ENCODE assay signal across 8 cellular contexts in genomic region chr5:53560028-53560427, GRCh38. TPM values are rescaled to one million over a fixed set of nuclear protein-coding genes. Genes with fewer than 3 reads are reported as not detected.
A peak's percentile ranks its signal among the peaks of the same experiment; 100 is the strongest.
DNase-seq lines count a peak whose midpoint lies in the region; ATAC-seq and TF ChIP-seq lines count a peak whose summit lies in the region.

No MANE protein-coding gene starts in this region.

- peaks cover 6% of the 10 kb centered on the region for H3K36me3 Mint-ChIP-seq in endodermal cell (ENCODE audit: low read depth)

- H3K36me3 ChIP-seq in DOHH2 (ENCODE audit: control insufficient read depth, low read length) (peaks cover 3% of the 10 kb centered on the region; the same call in 1 of the 2 replicates), endodermal cell (ENCODE audit: control insufficient read depth, insufficient read depth, low read length) (peaks cover 8% of the 10 kb centered on the region), neuron (ENCODE audit: insufficient read depth, low read length) (peaks cover 3% of the 10 kb centered on the region)

- H3K4me2 ChIP-seq in DOHH2 (ENCODE audit: low read length): peak overlapping the region; percentile 68

- H3K4me1 ChIP-seq in DOHH2 (ENCODE audit: control insufficient read depth, low read length) (peaks cover 17% of the 10 kb centered on the region), endodermal cell (ENCODE audit: control insufficient read depth, insufficient read depth, low read length) (peaks cover 5% of the 10 kb centered on the region), neuron (ENCODE audit: insufficient read depth, low read length) (peaks cover 4% of the 10 kb centered on the region)

- TF ChIP-seq CTCF in DOHH2 (IDR thresholded peaks at IDR 0.05; ENCODE audit: low read depth, low read length, poor library complexity, severe bottlenecking) (no peak), endodermal cell (conservative IDR thresholded peaks at IDR 0.05) (no peak)

- peaks cover 6% of the 10 kb centered on the region; the same call in 1 of the 2 replicates for H3K9me3 ChIP-seq in DOHH2 (ENCODE audit: control insufficient read depth, insufficient read depth, low read length)
- H3K9me3 ChIP-seq in endodermal cell (ENCODE audit: control insufficient read depth, low read length): peaks cover 13% of the 10 kb centered on the region
- no peaks in the 10 kb centered on the region for H3K9me3 ChIP-seq in neuron (ENCODE audit: low read length)

- H3K27ac Mint-ChIP-seq in endodermal cell: peak overlapping the region; percentile 98

- no peaks in the 10 kb centered on the region; the same call in 1 of the 2 replicates for H4K20me1 ChIP-seq in DOHH2 (ENCODE audit: control insufficient read depth, insufficient read depth, low read depth, low read length)

- peaks cover 16% of the 10 kb centered on the region for H3K4me1 Mint-ChIP-seq in endodermal cell

- H3F3A ChIP-seq in DOHH2 (ENCODE audit: control insufficient read depth, insufficient read depth): no peaks in the 10 kb centered on the region

- H3K27me3 ChIP-seq in DOHH2 (ENCODE audit: control insufficient read depth, low read length) (peaks cover 7% of the 10 kb centered on the region), endodermal cell (ENCODE audit: control insufficient read depth, insufficient read depth, low read length, poor library complexity, severe bottlenecking) (no peaks in the 10 kb centered on the region), neuron (ENCODE audit: insufficient read depth, low read length) (no peaks in the 10 kb centered on the region)

- DNase-seq in NCI-H748 treated with DMSO at 0.1 percent for 48 hours (lab: John Stamatoyannopoulos, UW): peak; percentile 41
- DNase-seq in endodermal cell: no peak
- no peak for DNase-seq in SIG-M5 (lab: John Stamatoyannopoulos, UW)
- no peak for DNase-seq in NCI-H1436 (lab: John Stamatoyannopoulos, UW)
- no peak for DNase-seq in NAMALWA (ENCODE audit: low spot score)

- peak; percentile 17 for ATAC-seq in GM21723 (IDR thresholded peaks at IDR 0.05; ENCODE audit: unreplicated experiment)

- peak overlapping the region; percentile 68 for H3K9ac ChIP-seq in endodermal cell (ENCODE audit: extremely low read depth, low read length, poor library complexity, severe bottlenecking)

- H2AFZ ChIP-seq in neuron (ENCODE audit: low read depth, low read length): peak overlapping the region; percentile 92

- H3K4me3 ChIP-seq in DOHH2 (ENCODE audit: low read length): peak overlapping the region; percentile 84
- H3K4me3 ChIP-seq in endodermal cell (ENCODE audit: low read length): peak overlapping the region; percentile 91
- H3K4me3 ChIP-seq in neuron (ENCODE audit: low read length): peak overlapping the region; percentile 72

- WGBS in endodermal cell (ENCODE audit: insufficient coverage in 1 of 2, insufficient read length in 1 of 2), 2 experiments: 66 to 80% methylated on average over 2 to 5 of the region's 5 CpGs

- peaks cover 2% of the 10 kb centered on the region for H3K27me3 Mint-ChIP-seq in endodermal cell (ENCODE audit: insufficient read depth)

- H3K9me3 Mint-ChIP-seq in endodermal cell: peaks cover 16% of the 10 kb centered on the region

- no peaks in the 10 kb centered on the region for H3K9me2 ChIP-seq in DOHH2 (replicated peaks; ENCODE audit: control insufficient read depth, low read length)

- H3K27ac ChIP-seq in DOHH2 (ENCODE audit: low read depth, low read length): no peak overlapping the region
- no peak overlapping the region for H3K27ac ChIP-seq in endodermal cell (ENCODE audit: low read depth, low read length)

- H3K4me3 Mint-ChIP-seq in endodermal cell: peak overlapping the region; percentile 97

- peaks cover 45% of the 10 kb centered on the region for H3K79me2 ChIP-seq in DOHH2 (ENCODE audit: control insufficient read depth, low read length)

RNA-seq across cellular contexts. Expression of gene NDUFS4, which starts 0.4 kb away (rescaled TPM):
- 10 to 100 TPM; 55.0 to 88.3 TPM for total RNA-seq in endodermal cell
- polyA plus RNA-seq in endodermal cell (2013, experiment 1 of 2): 169 TPM
- 161 TPM for polyA plus RNA-seq in endodermal cell (2013, experiment 2 of 2)
